ENCODE assay signal across 8 cellular contexts in the genomic region with DNA sequence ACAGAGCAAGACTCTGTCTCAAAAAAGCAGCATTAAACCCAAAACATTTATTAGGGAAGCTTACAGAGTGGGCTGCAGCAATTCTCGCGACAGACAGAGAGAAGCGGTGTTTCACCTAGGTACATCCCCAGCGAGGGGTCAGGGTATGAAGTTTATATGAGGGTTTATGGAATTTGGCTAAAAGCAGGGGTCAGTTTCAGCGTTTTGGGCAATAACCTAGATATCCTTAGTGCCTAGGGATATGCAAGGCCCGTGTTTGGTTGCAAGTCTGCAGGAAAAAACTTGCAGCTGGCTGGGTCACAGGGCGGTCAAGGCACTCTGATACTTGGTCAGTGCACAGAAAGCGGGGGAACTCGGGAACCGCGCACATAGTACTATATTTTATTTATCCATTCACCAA. TPM values are rescaled to one million over a fixed set of nuclear protein-coding genes. Genes with fewer than 3 reads are reported as not detected.
DNase-seq lines count a peak whose midpoint lies in the region; ATAC-seq lines count a peak whose summit lies in the region.

No MANE protein-coding gene starts in this region.

- H4K91ac ChIP-seq in trophoblast cell (ENCODE audit: low read depth, low read length): no peak overlapping the region

- H3K18ac ChIP-seq in trophoblast cell (ENCODE audit: low read length): no peak overlapping the region

- H3K23ac ChIP-seq in trophoblast cell (ENCODE audit: low read length): no peak overlapping the region

- H2BK120ac ChIP-seq in trophoblast cell (ENCODE audit: insufficient read depth, low read length, poor library complexity): no peak overlapping the region

- peak overlapping the region; percentile 76 for H3K27ac Mint-ChIP-seq in T-helper 1 cell treated with Interleukin-12 subunit alpha and Interleukin-12 subunit beta and Interleukin-4 antibody, amounts not matched to agents 30 μg/mL and 1 μg/mL, for 36 hours

- no peaks in the 10 kb centered on the region for H3K9me3 Mint-ChIP-seq in T-helper 1 cell treated with Interleukin-12 subunit alpha and Interleukin-12 subunit beta and Interleukin-4 antibody, amounts not matched to agents 30 μg/mL and 1 μg/mL, for 36 hours

- H3K9me3 ChIP-seq in SJSA1 (replicated peaks) (no peaks in the 10 kb centered on the region), trophoblast cell (ENCODE audit: insufficient read depth, low read depth, low read length) (no peaks in the 10 kb centered on the region)

- peak overlapping the region; percentile 72 for H3K4me3 Mint-ChIP-seq in T-helper 1 cell treated with Interleukin-12 subunit alpha and Interleukin-12 subunit beta and Interleukin-4 antibody, amounts not matched to agents 30 μg/mL and 1 μg/mL, for 36 hours

- H3K4me1 ChIP-seq in SJSA1 (replicated peaks) (peaks cover 31% of the 10 kb centered on the region), trophoblast cell (ENCODE audit: control insufficient read depth in 1 of 2, insufficient read depth in 2 of 2, low read length in 2 of 2) (peaks cover 0 to 2% of the 10 kb centered on the region in 2 experiments)

- H3K14ac ChIP-seq in trophoblast cell (ENCODE audit: low read length): no peak overlapping the region

- H3K4ac ChIP-seq in trophoblast cell (ENCODE audit: low read depth, low read length): no peak overlapping the region

- peak overlapping the region; percentile 64 for H2AFZ ChIP-seq in trophoblast cell (ENCODE audit: insufficient read depth, low read length, poor library complexity)

- WGBS in trophoblast cell (ENCODE audit: extremely low coverage, insufficient coverage, insufficient read length): no CpG with 5 or more reads among the region's 11 CpGs

- H3K27ac ChIP-seq in SJSA1 (no peak overlapping the region), trophoblast cell (ENCODE audit: low read depth, low read length) (no peak overlapping the region)

- H3K36me3 Mint-ChIP-seq in T-helper 1 cell treated with Interleukin-12 subunit alpha and Interleukin-12 subunit beta and Interleukin-4 antibody, amounts not matched to agents 30 μg/mL and 1 μg/mL, for 36 hours (ENCODE audit: low read depth): peaks cover 11% of the 10 kb centered on the region

- DNase-seq in T-helper 1 cell: no peak
- DNase-seq in SJSA1 (ENCODE audit: low read depth in 1 of 2, low spot score in 2 of 2): no peak
- DNase-seq in trophoblast cell: peak in 1 of 2 donors; percentile 31
- no peak for DNase-seq in midbrain (lab: John Stamatoyannopoulos, UW)
- DNase-seq in NK-92 treated with Interleukin-12 subunit alpha and Interleukin-12 subunit beta, amount 100 ng/mL, for 24 hours (lab: John Stamatoyannopoulos, UW): no peak
- DNase-seq in T-helper 9 cell: no peak

- H4K12ac ChIP-seq in trophoblast cell (ENCODE audit: low read depth, low read length): peak overlapping the region; percentile 12

- H3K4me2 ChIP-seq in trophoblast cell (ENCODE audit: low read length): peak overlapping the region; percentile 13

- no peak overlapping the region for H2BK12ac ChIP-seq in trophoblast cell (ENCODE audit: low read length)

- no peak overlapping the region for H2AK5ac ChIP-seq in trophoblast cell (ENCODE audit: low read length)

- peaks cover 41% of the 10 kb centered on the region for H3K36me3 ChIP-seq in SJSA1
- H3K36me3 ChIP-seq in trophoblast cell (ENCODE audit: control insufficient read depth in 1 of 2, insufficient read depth in 2 of 2, low read length in 2 of 2): peaks cover 16 to 20% of the 10 kb centered on the region in 2 experiments

- H3K4me3 ChIP-seq in SJSA1 (peak overlapping the region; percentile 64), trophoblast cell (ENCODE audit: low read depth, low read length) (no peak overlapping the region)

- peak overlapping the region; percentile 53 for H4K8ac ChIP-seq in trophoblast cell (ENCODE audit: low read depth, low read length)

- peak; percentile 16 for ATAC-seq in esophagus mucosa

- H3K79me2 ChIP-seq in trophoblast cell (ENCODE audit: control insufficient read depth, insufficient read depth, low read length, poor library complexity): no peaks in the 10 kb centered on the region

- no peak overlapping the region for H3K9ac ChIP-seq in trophoblast cell (ENCODE audit: low read length)

- no peak overlapping the region for H2BK5ac ChIP-seq in trophoblast cell (ENCODE audit: low read depth, low read length, poor library complexity)

- H3K27me3 ChIP-seq in SJSA1 (replicated peaks) (no peaks in the 10 kb centered on the region), trophoblast cell (ENCODE audit: insufficient read depth, low read length) (no peaks in the 10 kb centered on the region)

- no peaks in the 10 kb centered on the region for H3K27me3 Mint-ChIP-seq in T-helper 1 cell treated with Interleukin-12 subunit alpha and Interleukin-12 subunit beta and Interleukin-4 antibody, amounts not matched to agents 30 μg/mL and 1 μg/mL, for 36 hours (ENCODE audit: low read depth)

- H3K4me1 Mint-ChIP-seq in T-helper 1 cell treated with Interleukin-12 subunit alpha and Interleukin-12 subunit beta and Interleukin-4 antibody, amounts not matched to agents 30 μg/mL and 1 μg/mL, for 36 hours (ENCODE audit: low read depth): peaks cover 19% of the 10 kb centered on the region

- H3K79me1 ChIP-seq in trophoblast cell (ENCODE audit: low read length): peaks cover 3% of the 10 kb centered on the region

RNA-seq across cellular contexts. Expression of gene GLE1, which starts 0.6 kb away (rescaled TPM):
- 31.3 and 49.3 TPM in 2 replicates for total RNA-seq in SJSA1 (2014; rRNA removed; shearing (Covaris generic))
- total RNA-seq in esophagus mucosa: 22.5 TPM
- 13.0 and 13.3 TPM in 2 replicates for polyA plus RNA-seq in trophoblast cell (2013)

RNA-seq across cellular contexts. Expression of gene ODF2, which starts 48.1 kb away (rescaled TPM):
- 48.0 and 56.9 TPM in 2 replicates for total RNA-seq in SJSA1 (2014; rRNA removed; shearing (Covaris generic))
- 14.5 TPM for total RNA-seq in esophagus mucosa
- 34.5 and 36.5 TPM in 2 replicates for polyA plus RNA-seq in trophoblast cell (2013)

RNA-seq across cellular contexts. Expression of gene SPTAN1, which starts 48.5 kb away (rescaled TPM):
- 165 and 181 TPM in 2 replicates for total RNA-seq in SJSA1 (2014; rRNA removed; shearing (Covaris generic))
- total RNA-seq in esophagus mucosa: 161 TPM
- polyA plus RNA-seq in trophoblast cell (2013): 114 and 119 TPM in 2 replicates
